ENCODE assay signal across 8 cellular contexts in genomic region chr3:186746008-186746407, GRCh38. TPM values are rescaled to one million over a fixed set of nuclear protein-coding genes. Genes with fewer than 3 reads are reported as not detected.
DNase-seq lines count a peak whose midpoint lies in the region; TF ChIP-seq lines count a peak whose summit lies in the region.

No MANE protein-coding gene starts in this region.

- H3K27ac ChIP-seq in BLaER1 (no peak overlapping the region), MM.1S (ENCODE audit: low read length) (no peak overlapping the region)

- H3K4me2 ChIP-seq in BLaER1 (peak overlapping the region; percentile 30), MM.1S (ENCODE audit: low read depth, low read length) (no peak overlapping the region)

- no peaks in the 10 kb centered on the region for H3F3A ChIP-seq in MM.1S (ENCODE audit: insufficient read depth, low read length)

- H4K20me1 ChIP-seq in BLaER1 (no peaks in the 10 kb centered on the region), MM.1S (ENCODE audit: insufficient read depth, low read length) (no peaks in the 10 kb centered on the region)

- DNase-seq in MG63 (peak; percentile 56), choroid plexus epithelial cell (ENCODE audit: low read depth) (peak; percentile 78), lung microvascular endothelial cell (ENCODE audit: low read depth in 2 of 2) (peak; percentile 61 to 78), cerebellum (ENCODE audit: low spot score) (no peak), NCI-H526 treated with DMSO at 0.1 percent for 48 hours (lab: John Stamatoyannopoulos, UW) (no peak), MM.1S (no peak)
- DNase-seq in central memory CD4-positive, alpha-beta T cell: no peak

- H3K9me3 ChIP-seq in BLaER1: no peaks in the 10 kb centered on the region
- H3K9me3 ChIP-seq in MG63: no peaks in the 10 kb centered on the region
- no peaks in the 10 kb centered on the region for H3K9me3 ChIP-seq in MM.1S (replicated peaks; ENCODE audit: insufficient read depth, low read length)

- no peak overlapping the region for H2AFZ ChIP-seq in MM.1S (ENCODE audit: low read length)

- no peak overlapping the region for H3K9ac ChIP-seq in BLaER1
- no peak overlapping the region for H3K9ac ChIP-seq in MM.1S (ENCODE audit: low read length)

- H3K36me3 ChIP-seq in BLaER1 (no peaks in the 10 kb centered on the region), MG63 (no peaks in the 10 kb centered on the region), MM.1S (replicated peaks; ENCODE audit: insufficient read depth, low read length) (no peaks in the 10 kb centered on the region)

- H3K79me2 ChIP-seq in MM.1S (ENCODE audit: low read length): no peaks in the 10 kb centered on the region

- H3K4me1 ChIP-seq in BLaER1 (peaks cover 5% of the 10 kb centered on the region), MM.1S (ENCODE audit: low read length) (no peaks in the 10 kb centered on the region)

- no peak for TF ChIP-seq CTCF in choroid plexus epithelial cell (conservative IDR thresholded peaks at IDR 0.05; ENCODE audit: low read depth, low read length)
- no peak for TF ChIP-seq CTCF in MM.1S (IDR thresholded peaks at IDR 0.05; ENCODE audit: low read length)

- no peak overlapping the region for H3K4me3 ChIP-seq in BLaER1
- no peak overlapping the region for H3K4me3 ChIP-seq in MG63
- no peak overlapping the region for H3K4me3 ChIP-seq in choroid plexus epithelial cell (ENCODE audit: low read depth, low read length)
- no peak overlapping the region for H3K4me3 ChIP-seq in MM.1S (ENCODE audit: low read length)

- H3K9me2 ChIP-seq in MM.1S (replicated peaks; ENCODE audit: insufficient read depth, low read length): no peaks in the 10 kb centered on the region; the same call in 1 of the 2 replicates

- no peaks in the 10 kb centered on the region for H3K27me3 ChIP-seq in BLaER1
- H3K27me3 ChIP-seq in MG63: no peaks in the 10 kb centered on the region
- H3K27me3 ChIP-seq in MM.1S (replicated peaks; ENCODE audit: insufficient read depth, low read length): no peaks in the 10 kb centered on the region

RNA-seq across cellular contexts. Expression of gene KNG1, which starts 28.8 kb away (rescaled TPM):
- total RNA-seq in MG63 (2014; rRNA removed; shearing (Covaris generic); ENCODE audit: low replicate concordance): not detected in 2 replicates
- total RNA-seq in lung microvascular endothelial cell (not detected in 2 replicates), cerebellum (not detected)

RNA-seq across cellular contexts. Expression of gene EIF4A2, which starts 37.4 kb away (rescaled TPM):
- 340 and 530 TPM in 2 replicates for total RNA-seq in MG63 (2014; rRNA removed; shearing (Covaris generic); ENCODE audit: low replicate concordance)
- total RNA-seq in lung microvascular endothelial cell (379 and 608 TPM in 2 replicates), cerebellum (535 TPM)

Comparison
In these comparisons a context has a peak if more than half of its experiments do, and no peak if none do; other contexts are left out.
1. DNase-seq: peak in MG63 (single experiment), choroid plexus epithelial cell (single experiment) and lung microvascular endothelial cell (2 of 2); none in cerebellum (single experiment), NCI-H526 treated with DMSO at 0.1 percent for 48 hours (single experiment), MM.1S (single experiment) and central memory CD4-positive, alpha-beta T cell (single experiment).